Comparison of ENCODE assay signal across 1 cellular context in the genomic region with DNA sequence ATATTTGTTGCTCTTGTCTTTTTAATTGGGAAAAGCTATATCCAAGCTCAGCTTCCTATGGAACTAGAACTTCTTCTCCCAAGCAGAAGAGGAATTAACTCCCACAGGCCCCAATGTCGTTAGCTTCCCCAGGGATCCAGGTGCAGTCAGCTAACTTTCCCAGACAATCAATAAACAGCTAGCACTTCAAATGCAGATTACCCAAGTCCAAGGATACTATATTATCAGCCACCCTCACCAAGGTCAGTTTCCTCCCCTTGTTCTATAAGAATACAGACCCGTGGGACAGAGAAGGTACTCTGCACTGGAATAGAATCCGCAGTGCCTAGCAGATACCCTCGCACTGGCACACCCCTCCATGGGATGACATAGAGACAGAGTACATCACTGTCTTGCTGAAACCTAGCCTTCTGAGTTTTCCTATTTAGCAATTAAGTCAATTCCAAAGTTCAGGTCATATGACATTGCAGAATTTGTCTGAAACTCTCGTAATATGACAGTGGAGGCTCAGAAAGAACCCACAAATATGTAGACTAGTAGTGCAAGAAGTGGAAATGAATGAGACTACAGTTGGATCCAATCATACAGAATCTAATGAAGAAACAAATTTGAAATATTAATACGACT.
TF ChIP-seq lines count a peak whose summit lies in the region.

No MANE protein-coding gene starts in this region.

TF ChIP-seq in HepG2, 621 proteins besides CTCF, POLR2A, EP300 and RAD21 (continued from another document and continues in another):
- TF ChIP-seq, protein P1, sequence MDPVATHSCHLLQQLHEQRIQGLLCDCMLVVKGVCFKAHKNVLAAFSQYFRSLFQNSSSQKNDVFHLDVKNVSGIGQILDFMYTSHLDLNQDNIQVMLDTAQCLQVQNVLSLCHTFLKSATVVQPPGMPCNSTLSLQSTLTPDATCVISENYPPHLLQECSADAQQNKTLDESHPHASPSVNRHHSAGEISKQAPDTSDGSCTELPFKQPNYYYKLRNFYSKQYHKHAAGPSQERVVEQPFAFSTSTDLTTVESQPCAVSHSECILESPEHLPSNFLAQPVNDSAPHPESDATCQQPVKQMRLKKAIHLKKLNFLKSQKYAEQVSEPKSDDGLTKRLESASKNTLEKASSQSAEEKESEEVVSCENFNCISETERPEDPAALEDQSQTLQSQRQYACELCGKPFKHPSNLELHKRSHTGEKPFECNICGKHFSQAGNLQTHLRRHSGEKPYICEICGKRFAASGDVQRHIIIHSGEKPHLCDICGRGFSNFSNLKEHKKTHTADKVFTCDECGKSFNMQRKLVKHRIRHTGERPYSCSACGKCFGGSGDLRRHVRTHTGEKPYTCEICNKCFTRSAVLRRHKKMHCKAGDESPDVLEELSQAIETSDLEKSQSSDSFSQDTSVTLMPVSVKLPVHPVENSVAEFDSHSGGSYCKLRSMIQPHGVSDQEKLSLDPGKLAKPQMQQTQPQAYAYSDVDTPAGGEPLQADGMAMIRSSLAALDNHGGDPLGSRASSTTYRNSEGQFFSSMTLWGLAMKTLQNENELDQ (CRISPR knock-in tag; IDR thresholded peaks at IDR 0.05; ENCODE audit: borderline replicate concordance), result no peak
- TF ChIP-seq RBFOX2 (IDR thresholded peaks at IDR 0.05; ENCODE audit: low read depth, low read length) (no peak), ZNF441 (CRISPR knock-in tag; IDR thresholded peaks at IDR 0.05; ENCODE audit: borderline replicate concordance) (no peak), GPN1 (CRISPR knock-in tag; IDR thresholded peaks at IDR 0.05; ENCODE audit: borderline replicate concordance) (no peak), ZC3H4 (CRISPR knock-in tag; IDR thresholded peaks at IDR 0.05; ENCODE audit: borderline replicate concordance) (no peak), ZNF432 (CRISPR knock-in tag; IDR thresholded peaks at IDR 0.05; ENCODE audit: borderline replicate concordance) (no peak), U2AF2 (IDR thresholded peaks at IDR 0.05; ENCODE audit: low read depth, low read length) (no peak), SRSF9 (IDR thresholded peaks at IDR 0.05; ENCODE audit: borderline replicate concordance, insufficient read depth, low read depth, low read length, poor library complexity, severe bottlenecking) (no peak), ZNF143 (CRISPR knock-in tag; IDR thresholded peaks at IDR 0.05) (no peak), ZNF205 (CRISPR knock-in tag; IDR thresholded peaks at IDR 0.05) (0 out of 2 replicates have a peak, but pooled peaks have one; percentile 34), SMAD9 (CRISPR knock-in tag; IDR thresholded peaks at IDR 0.05) (no peak), CEBPG (CRISPR knock-in tag; IDR thresholded peaks at IDR 0.05) (peak; percentile 89), ZNF264 (CRISPR knock-in tag; IDR thresholded peaks at IDR 0.05) (0 out of 2 replicates have a peak, but pooled peaks have one; percentile 69), ZFP90 (CRISPR knock-in tag; IDR thresholded peaks at IDR 0.05; ENCODE audit: borderline replicate concordance) (no peak), MXD4 (CRISPR knock-in tag; IDR thresholded peaks at IDR 0.05) (no peak), SRSF4 (IDR thresholded peaks at IDR 0.05; ENCODE audit: low read depth, low read length, poor library complexity, severe bottlenecking) (no peak), ZNF652 (CRISPR knock-in tag; IDR thresholded peaks at IDR 0.05; ENCODE audit: borderline replicate concordance, low read depth) (no peak; the same call in 1 of the 2 replicates), ZNF7 (CRISPR knock-in tag; IDR thresholded peaks at IDR 0.05) (no peak), ZBTB38 (CRISPR knock-in tag; IDR thresholded peaks at IDR 0.05) (no peak), HNF4A (CRISPR knock-in tag; IDR thresholded peaks at IDR 0.05) (peak; percentile 97), ZFAT (CRISPR knock-in tag; conservative IDR thresholded peaks at IDR 0.05) (no peak), HOXA9 (CRISPR knock-in tag; IDR thresholded peaks at IDR 0.05; ENCODE audit: borderline replicate concordance) (no peak), GATAD1 (CRISPR knock-in tag; IDR thresholded peaks at IDR 0.05) (0 out of 2 replicates have a peak, but pooled peaks have one; percentile 31), FOXK2 (IDR thresholded peaks at IDR 0.05) (no peak), LCORL (IDR thresholded peaks at IDR 0.05) (no peak), LCORL (CRISPR knock-in tag; IDR thresholded peaks at IDR 0.05) (peak; percentile 73), ZNF256 (CRISPR knock-in tag; conservative IDR thresholded peaks at IDR 0.05) (no peak), SIN3A (IDR thresholded peaks at IDR 0.05; ENCODE audit: borderline replicate concordance, low read depth, low read length) (no peak), ZFP36 (IDR thresholded peaks at IDR 0.05; ENCODE audit: borderline replicate concordance, low read depth, low read length, partially characterized antibody) (no peak), ZSCAN30 (CRISPR knock-in tag; IDR thresholded peaks at IDR 0.05) (no peak), ZNF879 (CRISPR knock-in tag; IDR thresholded peaks at IDR 0.05) (no peak), CCAR2 (optimal IDR thresholded peaks at IDR 0.05; ENCODE audit: low read depth, low read length) (no peak), CBFB (CRISPR knock-in tag; IDR thresholded peaks at IDR 0.05) (no peak)
- TF ChIP-seq, protein P2, sequence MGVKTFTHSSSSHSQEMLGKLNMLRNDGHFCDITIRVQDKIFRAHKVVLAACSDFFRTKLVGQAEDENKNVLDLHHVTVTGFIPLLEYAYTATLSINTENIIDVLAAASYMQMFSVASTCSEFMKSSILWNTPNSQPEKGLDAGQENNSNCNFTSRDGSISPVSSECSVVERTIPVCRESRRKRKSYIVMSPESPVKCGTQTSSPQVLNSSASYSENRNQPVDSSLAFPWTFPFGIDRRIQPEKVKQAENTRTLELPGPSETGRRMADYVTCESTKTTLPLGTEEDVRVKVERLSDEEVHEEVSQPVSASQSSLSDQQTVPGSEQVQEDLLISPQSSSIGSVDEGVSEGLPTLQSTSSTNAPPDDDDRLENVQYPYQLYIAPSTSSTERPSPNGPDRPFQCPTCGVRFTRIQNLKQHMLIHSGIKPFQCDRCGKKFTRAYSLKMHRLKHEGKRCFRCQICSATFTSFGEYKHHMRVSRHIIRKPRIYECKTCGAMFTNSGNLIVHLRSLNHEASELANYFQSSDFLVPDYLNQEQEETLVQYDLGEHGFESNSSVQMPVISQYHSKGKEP (CRISPR knock-in tag; IDR thresholded peaks at IDR 0.05), result no peak
- TF ChIP-seq, protein P3, sequence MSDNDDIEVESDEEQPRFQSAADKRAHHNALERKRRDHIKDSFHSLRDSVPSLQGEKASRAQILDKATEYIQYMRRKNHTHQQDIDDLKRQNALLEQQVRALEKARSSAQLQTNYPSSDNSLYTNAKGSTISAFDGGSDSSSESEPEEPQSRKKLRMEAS (IDR thresholded peaks at IDR 0.05), result no peak
- TF ChIP-seq, protein P4, sequence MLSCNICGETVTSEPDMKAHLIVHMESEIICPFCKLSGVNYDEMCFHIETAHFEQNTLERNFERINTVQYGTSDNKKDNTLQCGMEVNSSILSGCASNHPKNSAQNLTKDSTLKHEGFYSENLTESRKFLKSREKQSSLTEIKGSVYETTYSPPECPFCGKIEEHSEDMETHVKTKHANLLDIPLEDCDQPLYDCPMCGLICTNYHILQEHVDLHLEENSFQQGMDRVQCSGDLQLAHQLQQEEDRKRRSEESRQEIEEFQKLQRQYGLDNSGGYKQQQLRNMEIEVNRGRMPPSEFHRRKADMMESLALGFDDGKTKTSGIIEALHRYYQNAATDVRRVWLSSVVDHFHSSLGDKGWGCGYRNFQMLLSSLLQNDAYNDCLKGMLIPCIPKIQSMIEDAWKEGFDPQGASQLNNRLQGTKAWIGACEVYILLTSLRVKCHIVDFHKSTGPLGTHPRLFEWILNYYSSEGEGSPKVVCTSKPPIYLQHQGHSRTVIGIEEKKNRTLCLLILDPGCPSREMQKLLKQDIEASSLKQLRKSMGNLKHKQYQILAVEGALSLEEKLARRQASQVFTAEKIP (CRISPR knock-in tag; IDR thresholded peaks at IDR 0.05; ENCODE audit: borderline replicate concordance), result no peak
- TF ChIP-seq, protein P5, sequence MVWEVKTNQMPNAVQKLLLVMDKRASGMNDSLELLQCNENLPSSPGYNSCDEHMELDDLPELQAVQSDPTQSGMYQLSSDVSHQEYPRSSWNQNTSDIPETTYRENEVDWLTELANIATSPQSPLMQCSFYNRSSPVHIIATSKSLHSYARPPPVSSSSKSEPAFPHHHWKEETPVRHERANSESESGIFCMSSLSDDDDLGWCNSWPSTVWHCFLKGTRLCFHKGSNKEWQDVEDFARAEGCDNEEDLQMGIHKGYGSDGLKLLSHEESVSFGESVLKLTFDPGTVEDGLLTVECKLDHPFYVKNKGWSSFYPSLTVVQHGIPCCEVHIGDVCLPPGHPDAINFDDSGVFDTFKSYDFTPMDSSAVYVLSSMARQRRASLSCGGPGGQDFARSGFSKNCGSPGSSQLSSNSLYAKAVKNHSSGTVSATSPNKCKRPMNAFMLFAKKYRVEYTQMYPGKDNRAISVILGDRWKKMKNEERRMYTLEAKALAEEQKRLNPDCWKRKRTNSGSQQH (CRISPR knock-in tag; IDR thresholded peaks at IDR 0.05; ENCODE audit: low read depth), result peak; percentile 62; the same call in 1 of the 2 replicates
- TF ChIP-seq, protein P6, sequence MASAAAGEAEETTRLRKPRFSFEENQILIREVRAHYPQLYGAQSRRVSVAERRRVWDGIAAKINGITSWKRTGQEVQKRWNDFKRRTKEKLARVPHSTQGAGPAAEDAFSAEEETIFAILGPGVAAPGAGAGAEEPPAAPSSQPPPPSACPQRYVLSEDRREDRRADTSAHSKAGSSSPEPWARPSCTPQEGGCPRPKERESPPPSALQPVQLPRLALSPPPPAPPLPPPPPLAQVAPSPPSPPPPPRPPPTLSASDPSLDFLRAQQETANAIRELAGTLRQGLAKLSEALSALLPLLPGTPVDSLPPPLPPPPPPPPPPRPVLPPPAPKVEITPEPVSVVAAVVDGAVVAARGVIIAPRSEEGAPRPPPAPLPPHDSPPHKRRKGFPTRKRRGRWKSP (CRISPR knock-in tag; IDR thresholded peaks at IDR 0.05), result no peak
- TF ChIP-seq, protein P7, sequence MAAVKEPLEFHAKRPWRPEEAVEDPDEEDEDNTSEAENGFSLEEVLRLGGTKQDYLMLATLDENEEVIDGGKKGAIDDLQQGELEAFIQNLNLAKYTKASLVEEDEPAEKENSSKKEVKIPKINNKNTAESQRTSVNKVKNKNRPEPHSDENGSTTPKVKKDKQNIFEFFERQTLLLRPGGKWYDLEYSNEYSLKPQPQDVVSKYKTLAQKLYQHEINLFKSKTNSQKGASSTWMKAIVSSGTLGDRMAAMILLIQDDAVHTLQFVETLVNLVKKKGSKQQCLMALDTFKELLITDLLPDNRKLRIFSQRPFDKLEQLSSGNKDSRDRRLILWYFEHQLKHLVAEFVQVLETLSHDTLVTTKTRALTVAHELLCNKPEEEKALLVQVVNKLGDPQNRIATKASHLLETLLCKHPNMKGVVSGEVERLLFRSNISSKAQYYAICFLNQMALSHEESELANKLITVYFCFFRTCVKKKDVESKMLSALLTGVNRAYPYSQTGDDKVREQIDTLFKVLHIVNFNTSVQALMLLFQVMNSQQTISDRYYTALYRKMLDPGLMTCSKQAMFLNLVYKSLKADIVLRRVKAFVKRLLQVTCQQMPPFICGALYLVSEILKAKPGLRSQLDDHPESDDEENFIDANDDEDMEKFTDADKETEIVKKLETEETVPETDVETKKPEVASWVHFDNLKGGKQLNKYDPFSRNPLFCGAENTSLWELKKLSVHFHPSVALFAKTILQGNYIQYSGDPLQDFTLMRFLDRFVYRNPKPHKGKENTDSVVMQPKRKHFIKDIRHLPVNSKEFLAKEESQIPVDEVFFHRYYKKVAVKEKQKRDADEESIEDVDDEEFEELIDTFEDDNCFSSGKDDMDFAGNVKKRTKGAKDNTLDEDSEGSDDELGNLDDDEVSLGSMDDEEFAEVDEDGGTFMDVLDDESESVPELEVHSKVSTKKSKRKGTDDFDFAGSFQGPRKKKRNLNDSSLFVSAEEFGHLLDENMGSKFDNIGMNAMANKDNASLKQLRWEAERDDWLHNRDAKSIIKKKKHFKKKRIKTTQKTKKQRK (IDR thresholded peaks at IDR 0.05; ENCODE audit: low read length), result no peak
- TF ChIP-seq, protein P8, sequence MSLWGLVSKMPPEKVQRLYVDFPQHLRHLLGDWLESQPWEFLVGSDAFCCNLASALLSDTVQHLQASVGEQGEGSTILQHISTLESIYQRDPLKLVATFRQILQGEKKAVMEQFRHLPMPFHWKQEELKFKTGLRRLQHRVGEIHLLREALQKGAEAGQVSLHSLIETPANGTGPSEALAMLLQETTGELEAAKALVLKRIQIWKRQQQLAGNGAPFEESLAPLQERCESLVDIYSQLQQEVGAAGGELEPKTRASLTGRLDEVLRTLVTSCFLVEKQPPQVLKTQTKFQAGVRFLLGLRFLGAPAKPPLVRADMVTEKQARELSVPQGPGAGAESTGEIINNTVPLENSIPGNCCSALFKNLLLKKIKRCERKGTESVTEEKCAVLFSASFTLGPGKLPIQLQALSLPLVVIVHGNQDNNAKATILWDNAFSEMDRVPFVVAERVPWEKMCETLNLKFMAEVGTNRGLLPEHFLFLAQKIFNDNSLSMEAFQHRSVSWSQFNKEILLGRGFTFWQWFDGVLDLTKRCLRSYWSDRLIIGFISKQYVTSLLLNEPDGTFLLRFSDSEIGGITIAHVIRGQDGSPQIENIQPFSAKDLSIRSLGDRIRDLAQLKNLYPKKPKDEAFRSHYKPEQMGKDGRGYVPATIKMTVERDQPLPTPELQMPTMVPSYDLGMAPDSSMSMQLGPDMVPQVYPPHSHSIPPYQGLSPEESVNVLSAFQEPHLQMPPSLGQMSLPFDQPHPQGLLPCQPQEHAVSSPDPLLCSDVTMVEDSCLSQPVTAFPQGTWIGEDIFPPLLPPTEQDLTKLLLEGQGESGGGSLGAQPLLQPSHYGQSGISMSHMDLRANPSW (CRISPR knock-in tag; IDR thresholded peaks at IDR 0.05; ENCODE audit: borderline replicate concordance), result no peak
